Comparison of ENCODE assay signal across 8 cellular contexts in the genomic region with DNA sequence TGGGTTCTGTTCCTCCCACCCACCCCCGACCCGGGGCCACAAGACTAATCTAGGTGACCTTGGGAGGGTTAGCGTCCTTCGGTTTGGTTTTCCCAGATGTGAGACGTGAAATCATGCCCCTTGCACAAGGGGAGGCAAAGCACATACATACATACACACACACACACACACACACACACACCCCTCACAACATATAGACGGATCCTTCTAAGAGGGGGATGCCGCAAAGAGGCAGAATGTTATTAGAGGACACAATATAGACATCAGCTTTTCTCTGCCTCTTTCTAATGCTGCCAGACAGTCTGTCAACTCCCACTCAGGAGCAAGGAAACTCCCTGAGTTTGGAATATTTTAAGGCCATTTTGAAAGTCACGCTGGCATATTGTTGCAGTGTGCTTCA. TPM values are rescaled to one million over a fixed set of nuclear protein-coding genes. Genes with fewer than 3 reads are reported as not detected.
A peak's percentile ranks its signal among the peaks of the same experiment; 100 is the strongest.
DNase-seq lines count a peak whose midpoint lies in the region.

No MANE protein-coding gene starts in this region.

- H3K4me1 Mint-ChIP-seq in activated T-helper 2 cell treated with anti-CD3 and anti-CD28 coated beads, Interferon-gamma antibody, Interleukin-2, Interleukin-4, amounts not matched to agents 10 μg/mL and 5 μg/mL and 100 μg/mL, durations not matched to agents 14 hours and 24 hours and 36 hours (ENCODE audit: low read depth): peaks cover 38% of the 10 kb centered on the region

- intact Hi-C loops in activated T-helper 2 cell treated with anti-CD3 and anti-CD28 coated beads, Interferon-gamma antibody, Interleukin-2, Interleukin-4, amounts not matched to agents 10 μg/mL and 5 μg/mL and 100 μg/mL, durations not matched to agents 14 hours and 24 hours and 36 hours (cut with micrococcal nuclease): loop anchor here (5.0 kb wide), 3 partner anchors 162 to 583 kb away; no protein-coding TSS in a partner anchor

- peak; percentile 53 for DNase-seq in NCI-H82 (lab: John Stamatoyannopoulos, UW)
- no peak for DNase-seq in NCI-H82 treated with DMSO at 0.1 percent for 48 hours (lab: John Stamatoyannopoulos, UW; ENCODE audit: unreplicated experiment)
- DNase-seq in activated T-helper 2 cell treated with anti-CD3 and anti-CD28 coated beads, Interferon-gamma antibody, Interleukin-2, Interleukin-4, amounts not matched to agents 10 μg/mL and 5 μg/mL and 100 μg/mL, durations not matched to agents 14 hours and 24 hours and 36 hours (ENCODE audit: low spot score): no peak
- no peak for DNase-seq in midbrain (lab: John Stamatoyannopoulos, UW)
- no peak for DNase-seq in OCI-M2 (lab: John Stamatoyannopoulos, UW; ENCODE audit: unreplicated experiment)
- DNase-seq in NCI-H2029 treated with DMSO at 0.1 percent for 48 hours (lab: John Stamatoyannopoulos, UW): no peak

- no peak overlapping the region for H3K27ac Mint-ChIP-seq in activated T-helper 2 cell treated with anti-CD3 and anti-CD28 coated beads, Interferon-gamma antibody, Interleukin-2, Interleukin-4, amounts not matched to agents 10 μg/mL and 5 μg/mL and 100 μg/mL, durations not matched to agents 14 hours and 24 hours and 36 hours

- H3K4me1 ChIP-seq in iPS-20b (ENCODE audit: insufficient read depth, low read length) (peaks cover 17% of the 10 kb centered on the region; the same call in 1 of the 2 replicates), subcutaneous abdominal adipose tissue (ENCODE audit: control insufficient read depth in 5 of 5, insufficient read depth in 5 of 5, low read length in 5 of 5) (peaks cover 4 to 38% (median 30%) of the 10 kb centered on the region in 5 donors)

- H3K4me3 ChIP-seq in iPS-20b (ENCODE audit: low read length) (peak overlapping the region; percentile 81), subcutaneous abdominal adipose tissue (ENCODE audit: low read depth in 1 of 5, low read length in 5 of 5) (peak overlapping the region; percentile 82 to 92 (median 87))

- H3K27ac ChIP-seq in iPS-20b (ENCODE audit: low read length) (peak overlapping the region; percentile 35), subcutaneous abdominal adipose tissue (ENCODE audit: low read depth, low read length) (peak overlapping the region; percentile 98)

- H3K4me3 Mint-ChIP-seq in activated T-helper 2 cell treated with anti-CD3 and anti-CD28 coated beads, Interferon-gamma antibody, Interleukin-2, Interleukin-4, amounts not matched to agents 10 μg/mL and 5 μg/mL and 100 μg/mL, durations not matched to agents 14 hours and 24 hours and 36 hours (ENCODE audit: low read depth): peak overlapping the region; percentile 93

- H3K36me3 ChIP-seq in iPS-20b (ENCODE audit: insufficient read depth, low read depth, low read length) (no peaks in the 10 kb centered on the region), subcutaneous abdominal adipose tissue (ENCODE audit: control insufficient read depth in 5 of 5, insufficient read depth in 5 of 5, low read length in 5 of 5) (no peaks in the 10 kb centered on the region)

- H3K27me3 Mint-ChIP-seq in activated T-helper 2 cell treated with anti-CD3 and anti-CD28 coated beads, Interferon-gamma antibody, Interleukin-2, Interleukin-4, amounts not matched to agents 10 μg/mL and 5 μg/mL and 100 μg/mL, durations not matched to agents 14 hours and 24 hours and 36 hours (ENCODE audit: low read depth): peaks cover 30% of the 10 kb centered on the region

- no peaks in the 10 kb centered on the region for H3K9me3 Mint-ChIP-seq in activated T-helper 2 cell treated with anti-CD3 and anti-CD28 coated beads, Interferon-gamma antibody, Interleukin-2, Interleukin-4, amounts not matched to agents 10 μg/mL and 5 μg/mL and 100 μg/mL, durations not matched to agents 14 hours and 24 hours and 36 hours

- peak overlapping the region; percentile 75; the same call in 1 of the 2 replicates for H3K9ac ChIP-seq in iPS-20b (ENCODE audit: low read depth, low read length)
- H3K9ac ChIP-seq in subcutaneous abdominal adipose tissue (ENCODE audit: low read length in 5 of 5): peak overlapping the region; percentile 28 to 72 (median 51)

- H3K9me3 ChIP-seq in iPS-20b (ENCODE audit: insufficient read depth, low read depth, low read length) (no peaks in the 10 kb centered on the region), subcutaneous abdominal adipose tissue (ENCODE audit: control insufficient read depth in 5 of 5, low read length in 5 of 5) (no peaks in the 10 kb centered on the region)

- H3K36me3 Mint-ChIP-seq in activated T-helper 2 cell treated with anti-CD3 and anti-CD28 coated beads, Interferon-gamma antibody, Interleukin-2, Interleukin-4, amounts not matched to agents 10 μg/mL and 5 μg/mL and 100 μg/mL, durations not matched to agents 14 hours and 24 hours and 36 hours (ENCODE audit: low read depth): peaks cover 2% of the 10 kb centered on the region

- H3K27me3 ChIP-seq in iPS-20b (ENCODE audit: insufficient read depth, low read length) (no peaks in the 10 kb centered on the region), subcutaneous abdominal adipose tissue (ENCODE audit: control insufficient read depth in 5 of 5, insufficient read depth in 4 of 5, low read length in 5 of 5) (no peaks in the 10 kb centered on the region)

RNA-seq across cellular contexts. Expression of a gene that starts 0.6 kb away (rescaled TPM):
- total RNA-seq in activated T-helper 2 cell treated with anti-CD3 and anti-CD28 coated beads, Interferon-gamma antibody, Interleukin-2, Interleukin-4, amounts not matched to agents 10 μg/mL and 5 μg/mL and 100 μg/mL, durations not matched to agents 14 hours and 24 hours and 36 hours: 40.1 and 42.2 TPM in 2 replicates
